ENCODE assay signal across 16 cellular contexts in the genomic region with DNA sequence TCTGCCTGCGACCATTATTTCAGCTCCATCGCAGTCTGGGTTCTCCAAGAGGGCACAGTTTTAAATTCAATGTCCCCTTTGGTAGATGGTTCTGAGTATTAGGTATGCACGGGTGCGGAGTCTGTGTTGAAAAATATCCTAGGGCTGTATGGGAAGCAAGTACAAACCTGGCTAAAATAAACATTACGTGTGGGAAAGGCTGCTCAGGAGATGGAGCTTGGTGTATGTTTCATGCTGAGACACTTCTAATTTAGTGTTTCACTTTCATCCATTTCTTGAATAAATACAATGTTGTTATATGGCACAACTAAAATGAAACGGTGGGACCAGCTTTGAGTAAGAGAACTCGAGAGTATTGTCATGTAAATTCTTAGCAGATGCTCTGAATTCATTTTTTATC.
"Had no signal": no experiment of that assay in that cellular context is flagged by ENCODE, and none has a peak within 500 bp of the region (broad histone marks: within the 10 kb centered on the region; RNA-seq: fewer than 3 reads in every experiment).

No MANE protein-coding gene starts in this region.

- DNase-seq: activated CD4-positive, alpha-beta memory T cell treated with anti-CD3 and anti-CD28 coated beads for 36 hours; activated gamma-delta T cell treated with Interleukin-2 at 50 U/mL for 16 hours; activated naive CD8-positive, alpha-beta T cell treated with anti-CD3 and anti-CD28 coated beads for 36 hours; activated T-cell treated with anti-CD3 and anti-CD28 coated beads, Interleukin-2, amount 50 U/mL, for 72 hours; central memory CD4-positive, alpha-beta T cell; cortex of kidney; effector CD8-positive, alpha-beta T cell; erythroblast; heart left ventricle; psoas muscle; stimulated activated CD4-positive, alpha-beta T cell treated with anti-CD3 and anti-CD28 coated beads, Interleukin-2, amount 100 ng/mL, for 24 hours; stimulated activated naive CD4-positive, alpha-beta T cell treated with Interleukin-2 at 50 U/mL for 16 hours; SW 1271; trophoblast cell had no signal

- H3K27me3 ChIP-seq: ascending aorta, heart left ventricle had no signal

- H3K4me1 ChIP-seq: ascending aorta, heart left ventricle, left lung, psoas muscle had no signal

- H3K9me3 ChIP-seq: ascending aorta, left lung, psoas muscle had no signal

- H3K27ac ChIP-seq: ascending aorta, heart left ventricle, left lung, psoas muscle had no signal

- H3K36me3 ChIP-seq: ascending aorta, heart left ventricle, left lung had no signal

- H3K4me3 ChIP-seq: ascending aorta, heart left ventricle, left lung, psoas muscle had no signal
